Comparison of ENCODE assay signal across 11 cellular contexts in genomic region chr14:67457782-67458181, GRCh38. TPM values are rescaled to one million over a fixed set of nuclear protein-coding genes. Genes with fewer than 3 reads are reported as not detected.
DNase-seq lines count a peak whose midpoint lies in the region; FAIRE-seq and TF ChIP-seq lines count a peak whose summit lies in the region.
"Had no signal": no experiment of that assay in that cellular context is flagged by ENCODE, and none has a peak within 500 bp of the region (broad histone marks: within the 10 kb centered on the region; RNA-seq: fewer than 3 reads in every experiment).

No MANE protein-coding gene starts in this region.

- H3K36me3 ChIP-seq in mammary epithelial cell (ENCODE audit: insufficient read depth, low read length), result no peaks in the 10 kb centered on the region
- H3K36me3 ChIP-seq: MG63 had no signal

- H3K27me3 ChIP-seq in mammary epithelial cell (ENCODE audit: insufficient read depth, low read length), result no peaks in the 10 kb centered on the region
- H3K27me3 ChIP-seq: MG63 had no signal

- H3K4me1 ChIP-seq in mammary epithelial cell (ENCODE audit: insufficient read depth, low read length), result no peaks in the 10 kb centered on the region

- TF ChIP-seq CTCF in mammary epithelial cell (conservative IDR thresholded peaks at IDR 0.05 in 1 of 2, IDR thresholded peaks at IDR 0.05 in 1 of 2; ENCODE audit: extremely low read depth in 1 of 2, insufficient read depth in 1 of 2, low read depth in 1 of 2, low read length in 2 of 2), result no peak
- TF ChIP-seq CTCF in VCaP (conservative IDR thresholded peaks at IDR 0.05), result no peak

- H3K79me2 ChIP-seq in mammary epithelial cell (ENCODE audit: insufficient read depth, low read length), result no peaks in the 10 kb centered on the region

- intact Hi-C loops in mammary epithelial cell (cut with micrococcal nuclease), result no loop called here

- no peak overlapping the region for H3K4me2 ChIP-seq in mammary epithelial cell (ENCODE audit: insufficient read depth, low read depth, low read length)

- DNase-seq in T47D (ENCODE audit: low read depth in 1 of 2, low spot score in 1 of 2) (peak; percentile 43 to 95), mammary epithelial cell (no peak), iris pigment epithelial cell (ENCODE audit: low read depth) (peak; percentile 30), urothelium cell line (ENCODE audit: low spot score) (no peak), H4 (ENCODE audit: low spot score) (no peak), DMS153 (lab: John Stamatoyannopoulos, UW) (no peak), HPDE6-E6E7 (ENCODE audit: extremely low spot score) (no peak)
- DNase-seq: MG63, T-helper 2 cell had no signal

- dilution Hi-C loops in mammary epithelial cell (cut with HindIII; ENCODE audit: low sequenced_read_pairs), result no loop called here

- CTCF ChIA-PET in mammary epithelial cell (lab: Charles Lee; ENCODE audit: low non-redundant PET), result interaction anchor here (0.8 kb wide), 1 partner anchor 64 kb away, joined by 5 read pairs; no protein-coding TSS in a partner anchor

- no peaks in the 10 kb centered on the region for H3K9me3 ChIP-seq in mammary epithelial cell (replicated peaks; ENCODE audit: insufficient read depth, low read length)
- H3K9me3 ChIP-seq: MG63 had no signal

- no peak overlapping the region for H3K9ac ChIP-seq in mammary epithelial cell (ENCODE audit: insufficient read depth, low read length)

- no peak overlapping the region for H3K4me3 ChIP-seq in mammary epithelial cell (replicated peaks in 1 of 3; ENCODE audit: insufficient read depth in 1 of 3, low read depth in 2 of 3, low read length in 3 of 3)
- H3K4me3 ChIP-seq: MG63 had no signal

- no peak overlapping the region for H2AFZ ChIP-seq in mammary epithelial cell (ENCODE audit: low read depth, low read length)

- no TSS peak for BruUV-seq in mammary epithelial cell (replicated peaks; lab: Mats Ljungman, UMichigan)

- H3K27ac ChIP-seq in mammary epithelial cell (ENCODE audit: insufficient read depth, low read depth, low read length) (no peak overlapping the region), VCaP (peak overlapping the region; percentile 56)

- in situ Hi-C loops in T47D (cut with HindIII; ENCODE audit: low pct_unique_long_range_greater_than_20kb, low sequenced_read_pairs), result no loop called here
- in situ Hi-C loops in mammary epithelial cell (cut with MboI; ENCODE audit: low sequenced_read_pairs in 2 of 2), result no loop called here

- WGBS in mammary epithelial cell (ENCODE audit: low coverage, missing lambda C conversion rate), result 73% methylated on average over 2 of the region's 6 CpGs

- peak; percentile 77 for FAIRE-seq in urothelium cell line (lab: Jason Lieb, UNC)

- no peaks in the 10 kb centered on the region for H4K20me1 ChIP-seq in mammary epithelial cell (ENCODE audit: insufficient read depth, low read length)

RNA-seq across cellular contexts. Expression of gene TMEM229B, which starts 30.7 kb away (rescaled TPM):
- 1 to 10 TPM in 1 of 2 donors, under 1 TPM in 1; 0.50 to 2.0 TPM for total RNA-seq in mammary epithelial cell
- 1.2 TPM for polyA plus RNA-seq in mammary epithelial cell
- 1.5 TPM for polyA minus RNA-seq in mammary epithelial cell
- total RNA-seq in H4 (2014; rRNA removed; shearing (Covaris generic)), result 4.9 and 5.7 TPM in 2 replicates

RNA-seq across cellular contexts. Expression of gene PLEK2, which starts 45.8 kb away (rescaled TPM):
- total RNA-seq in mammary epithelial cell, result 100 to 1,000 TPM in 1 of 2 donors, 1 to 10 TPM in 1; 9.8 to 152 TPM
- polyA plus RNA-seq in mammary epithelial cell, result 156 TPM
- 138 TPM for polyA minus RNA-seq in mammary epithelial cell
- total RNA-seq in H4 (2014; rRNA removed; shearing (Covaris generic)), result not detected in 2 replicates
- total RNA-seq: temporal lobe had no signal

Comparison
In these comparisons a context has a peak if more than half of its experiments do, and no peak if none do; other contexts are left out.
1. DNase-seq: peak in T47D (2 of 2) and iris pigment epithelial cell (single experiment); none in mammary epithelial cell (single experiment), urothelium cell line (single experiment), H4 (single experiment), DMS153 (single experiment) and HPDE6-E6E7 (single experiment).
2. RNA of gene PLEK2, which starts 45.8 kb away (total RNA-seq): 9.8 to 152 TPM in mammary epithelial cell; not detected in H4; every median in the first group is over 10 times any median in the second.